ENCODE assay signal across 3 cellular contexts in genomic region chr15:58114388-58114787, GRCh38.
TF ChIP-seq lines count a peak whose summit lies in the region.

No MANE protein-coding gene starts in this region.

TF ChIP-seq in liver, 16 proteins besides CTCF, POLR2A, EP300 and RAD21:
- TF ChIP-seq SP1 (IDR thresholded peaks at IDR 0.05) (no peak), HNF4A (conservative IDR thresholded peaks at IDR 0.05) (peak; percentile 58 to 59)

TF ChIP-seq in HepG2, 621 proteins besides CTCF, POLR2A, EP300 and RAD21:
- TF ChIP-seq CCDC6 (CRISPR knock-in tag; IDR thresholded peaks at IDR 0.05) (no peak), ARNT2 (CRISPR knock-in tag; IDR thresholded peaks at IDR 0.05; ENCODE audit: low read depth) (no peak), ZNF235 (CRISPR knock-in tag; IDR thresholded peaks at IDR 0.05; ENCODE audit: borderline replicate concordance) (no peak)

TF ChIP-seq in K562, 482 proteins besides CTCF, POLR2A, EP300 and RAD21:
- no peak for TF ChIP-seq RNF2 (IDR thresholded peaks at IDR 0.05)
- no peak for TF ChIP-seq JUN (IDR thresholded peaks at IDR 0.05; ENCODE audit: borderline replicate concordance, low read depth, low read length)
- no peak for TF ChIP-seq JUN (CRISPR knock-in tag; IDR thresholded peaks at IDR 0.05; ENCODE audit: borderline replicate concordance)
- TF ChIP-seq ZNF398 (CRISPR knock-in tag; IDR thresholded peaks at IDR 0.05) = no peak
- TF ChIP-seq LCOR (CRISPR knock-in tag; IDR thresholded peaks at IDR 0.05) = no peak
- no peak for TF ChIP-seq ZFP1 (CRISPR knock-in tag; IDR thresholded peaks at IDR 0.05)
- no peak for TF ChIP-seq NONO (IDR thresholded peaks at IDR 0.05; ENCODE audit: low read depth in 2 of 2, low read length in 1 of 2)
- TF ChIP-seq HMBOX1 (IDR thresholded peaks at IDR 0.05) = no peak
- TF ChIP-seq ZNF507 (tag; conservative IDR thresholded peaks at IDR 0.05) = no peak
- TF ChIP-seq ELF4 (CRISPR knock-in tag; IDR thresholded peaks at IDR 0.05) = no peak
- TF ChIP-seq ZHX1 (conservative IDR thresholded peaks at IDR 0.05; ENCODE audit: low read length) = no peak
- no peak for TF ChIP-seq CBFA2T3 (IDR thresholded peaks at IDR 0.05)
- no peak for TF ChIP-seq SRSF9 (IDR thresholded peaks at IDR 0.05; ENCODE audit: borderline replicate concordance, low read depth, low read length)
- no peak for TF ChIP-seq ZNF165 (CRISPR knock-in tag; IDR thresholded peaks at IDR 0.05; ENCODE audit: borderline replicate concordance)
- no peak for TF ChIP-seq CCNT2 (IDR thresholded peaks at IDR 0.05; ENCODE audit: borderline replicate concordance, extremely low read depth, insufficient read length, low read depth, low read length)
- no peak for TF ChIP-seq ZNF76 (CRISPR knock-in tag; IDR thresholded peaks at IDR 0.05; ENCODE audit: borderline replicate concordance)
- TF ChIP-seq PRPF4 (IDR thresholded peaks at IDR 0.05; ENCODE audit: insufficient read depth, low read depth, low read length, poor library complexity, severe bottlenecking) = no peak
- TF ChIP-seq TGIF2 (CRISPR knock-in tag; IDR thresholded peaks at IDR 0.05) = no peak
- TF ChIP-seq RB1 (IDR thresholded peaks at IDR 0.05; ENCODE audit: low read depth) = no peak
- no peak for TF ChIP-seq NR2C1 (IDR thresholded peaks at IDR 0.05)
- TF ChIP-seq NR2C1 (tag; IDR thresholded peaks at IDR 0.05) = no peak
